2 cellular contexts compared by ENCODE assay signal in the genomic region with DNA sequence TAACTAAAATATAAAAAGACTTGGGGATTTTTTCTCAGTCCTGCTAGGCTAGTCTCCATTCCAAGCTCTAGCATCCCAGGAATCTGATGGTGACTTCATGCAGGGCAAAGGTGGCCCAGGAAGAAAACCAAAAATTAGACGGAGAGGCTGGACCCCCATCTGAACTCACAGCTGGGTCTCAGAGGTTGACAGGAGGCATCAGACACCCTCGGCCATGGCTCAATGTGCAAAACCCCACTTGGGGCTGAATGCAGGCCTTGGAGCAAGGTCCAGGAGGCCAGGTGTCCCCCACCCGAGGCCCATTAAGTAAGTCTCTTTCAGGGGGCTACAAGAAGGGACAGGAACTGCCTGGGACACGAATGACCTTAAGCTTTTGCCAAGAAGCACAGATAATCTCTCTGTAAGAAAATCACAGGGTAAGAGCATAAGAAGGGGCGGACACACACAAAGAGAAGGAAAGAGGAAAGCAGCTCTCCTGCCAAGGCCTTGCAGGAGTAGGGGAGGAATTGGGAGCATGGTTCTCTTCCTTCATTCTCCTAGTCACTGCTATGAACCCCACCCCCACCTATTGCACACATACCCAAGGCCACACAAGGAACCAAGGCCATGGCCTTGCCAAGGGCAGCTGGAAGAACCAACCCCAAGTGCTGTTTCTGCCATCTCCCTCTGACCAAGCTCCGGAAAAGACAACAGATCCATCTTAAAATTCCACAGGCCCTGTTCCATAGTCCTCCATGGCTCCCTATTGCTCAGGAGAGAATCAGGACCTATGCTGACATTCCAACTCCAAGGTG.
TF ChIP-seq lines count a peak whose summit lies in the region.

No MANE protein-coding gene starts in this region.

TF ChIP-seq in IMR-90, 13 proteins besides CTCF, POLR2A, EP300 and RAD21:
- TF ChIP-seq RFX5 (IDR thresholded peaks at IDR 0.05; ENCODE audit: low read depth, low read length) (no peak), MAZ (IDR thresholded peaks at IDR 0.05; ENCODE audit: borderline replicate concordance, low read depth, low read length) (no peak), FOS (IDR thresholded peaks at IDR 0.05; ENCODE audit: low read depth, low read length) (no peak), RCOR1 (IDR thresholded peaks at IDR 0.05; ENCODE audit: insufficient replicate concordance, low read length) (no peak), NFE2L2 (IDR thresholded peaks at IDR 0.05; ENCODE audit: low read depth, low read length) (no peak), SMC3 (IDR thresholded peaks at IDR 0.05; ENCODE audit: low read depth, low read length) (no peak), MXI1 (IDR thresholded peaks at IDR 0.05; ENCODE audit: borderline replicate concordance, low read depth, low read length) (no peak), MAFK (IDR thresholded peaks at IDR 0.05; ENCODE audit: low read depth, low read length) (no peak), BHLHE40 (IDR thresholded peaks at IDR 0.05; ENCODE audit: low read depth, low read length) (no peak), CHD1 (IDR thresholded peaks at IDR 0.05; ENCODE audit: low read depth, low read length) (no peak), CEBPB (IDR thresholded peaks at IDR 0.05; ENCODE audit: low read depth, low read length) (no peak)
- TF ChIP-seq, protein P1, sequence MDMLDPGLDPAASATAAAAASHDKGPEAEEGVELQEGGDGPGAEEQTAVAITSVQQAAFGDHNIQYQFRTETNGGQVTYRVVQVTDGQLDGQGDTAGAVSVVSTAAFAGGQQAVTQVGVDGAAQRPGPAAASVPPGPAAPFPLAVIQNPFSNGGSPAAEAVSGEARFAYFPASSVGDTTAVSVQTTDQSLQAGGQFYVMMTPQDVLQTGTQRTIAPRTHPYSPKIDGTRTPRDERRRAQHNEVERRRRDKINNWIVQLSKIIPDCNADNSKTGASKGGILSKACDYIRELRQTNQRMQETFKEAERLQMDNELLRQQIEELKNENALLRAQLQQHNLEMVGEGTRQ (IDR thresholded peaks at IDR 0.05; ENCODE audit: low read depth, low read length): no peak
- TF ChIP-seq, protein P2, sequence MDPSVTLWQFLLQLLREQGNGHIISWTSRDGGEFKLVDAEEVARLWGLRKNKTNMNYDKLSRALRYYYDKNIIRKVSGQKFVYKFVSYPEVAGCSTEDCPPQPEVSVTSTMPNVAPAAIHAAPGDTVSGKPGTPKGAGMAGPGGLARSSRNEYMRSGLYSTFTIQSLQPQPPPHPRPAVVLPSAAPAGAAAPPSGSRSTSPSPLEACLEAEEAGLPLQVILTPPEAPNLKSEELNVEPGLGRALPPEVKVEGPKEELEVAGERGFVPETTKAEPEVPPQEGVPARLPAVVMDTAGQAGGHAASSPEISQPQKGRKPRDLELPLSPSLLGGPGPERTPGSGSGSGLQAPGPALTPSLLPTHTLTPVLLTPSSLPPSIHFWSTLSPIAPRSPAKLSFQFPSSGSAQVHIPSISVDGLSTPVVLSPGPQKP (IDR thresholded peaks at IDR 0.05; ENCODE audit: borderline replicate concordance, low read depth, low read length): no peak

TF ChIP-seq in GM12878, 131 proteins besides CTCF, POLR2A, EP300 and RAD21:
- TF ChIP-seq, protein P3, sequence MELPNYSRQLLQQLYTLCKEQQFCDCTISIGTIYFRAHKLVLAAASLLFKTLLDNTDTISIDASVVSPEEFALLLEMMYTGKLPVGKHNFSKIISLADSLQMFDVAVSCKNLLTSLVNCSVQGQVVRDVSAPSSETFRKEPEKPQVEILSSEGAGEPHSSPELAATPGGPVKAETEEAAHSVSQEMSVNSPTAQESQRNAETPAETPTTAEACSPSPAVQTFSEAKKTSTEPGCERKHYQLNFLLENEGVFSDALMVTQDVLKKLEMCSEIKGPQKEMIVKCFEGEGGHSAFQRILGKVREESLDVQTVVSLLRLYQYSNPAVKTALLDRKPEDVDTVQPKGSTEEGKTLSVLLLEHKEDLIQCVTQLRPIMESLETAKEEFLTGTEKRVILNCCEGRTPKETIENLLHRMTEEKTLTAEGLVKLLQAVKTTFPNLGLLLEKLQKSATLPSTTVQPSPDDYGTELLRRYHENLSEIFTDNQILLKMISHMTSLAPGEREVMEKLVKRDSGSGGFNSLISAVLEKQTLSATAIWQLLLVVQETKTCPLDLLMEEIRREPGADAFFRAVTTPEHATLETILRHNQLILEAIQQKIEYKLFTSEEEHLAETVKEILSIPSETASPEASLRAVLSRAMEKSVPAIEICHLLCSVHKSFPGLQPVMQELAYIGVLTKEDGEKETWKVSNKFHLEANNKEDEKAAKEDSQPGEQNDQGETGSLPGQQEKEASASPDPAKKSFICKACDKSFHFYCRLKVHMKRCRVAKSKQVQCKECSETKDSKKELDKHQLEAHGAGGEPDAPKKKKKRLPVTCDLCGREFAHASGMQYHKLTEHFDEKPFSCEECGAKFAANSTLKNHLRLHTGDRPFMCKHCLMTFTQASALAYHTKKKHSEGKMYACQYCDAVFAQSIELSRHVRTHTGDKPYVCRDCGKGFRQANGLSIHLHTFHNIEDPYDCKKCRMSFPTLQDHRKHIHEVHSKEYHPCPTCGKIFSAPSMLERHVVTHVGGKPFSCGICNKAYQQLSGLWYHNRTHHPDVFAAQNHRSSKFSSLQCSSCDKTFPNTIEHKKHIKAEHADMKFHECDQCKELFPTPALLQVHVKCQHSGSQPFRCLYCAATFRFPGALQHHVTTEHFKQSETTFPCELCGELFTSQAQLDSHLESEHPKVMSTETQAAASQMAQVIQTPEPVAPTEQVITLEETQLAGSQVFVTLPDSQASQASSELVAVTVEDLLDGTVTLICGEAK (IDR thresholded peaks at IDR 0.05; ENCODE audit: borderline replicate concordance): no peak
- TF ChIP-seq ZZZ3 (IDR thresholded peaks at IDR 0.05; ENCODE audit: control insufficient read depth, insufficient read length, low read depth) (no peak), SMAD5 (IDR thresholded peaks at IDR 0.05; ENCODE audit: low read depth) (no peak), POLR2AphosphoS2 (IDR thresholded peaks at IDR 0.05; ENCODE audit: low read depth, low read length) (no peak), FOXK2 (IDR thresholded peaks at IDR 0.05) (no peak), POU2F2 (IDR thresholded peaks at IDR 0.05; ENCODE audit: borderline replicate concordance, low read depth, low read length) (no peak), KLF5 (IDR thresholded peaks at IDR 0.05; ENCODE audit: partially characterized antibody) (no peak), NR2F1 (conservative IDR thresholded peaks at IDR 0.05) (no peak), YBX1 (IDR thresholded peaks at IDR 0.05) (no peak), SPI1 (IDR thresholded peaks at IDR 0.05; ENCODE audit: borderline replicate concordance, insufficient read depth, low read depth, low read length) (no peak), ZNF24 (IDR thresholded peaks at IDR 0.05) (no peak), MEF2B (IDR thresholded peaks at IDR 0.05; ENCODE audit: partially characterized antibody, poor library complexity, severe bottlenecking) (no peak), SMC3 (IDR thresholded peaks at IDR 0.05; ENCODE audit: borderline replicate concordance, low read length) (no peak), NR2C1 (IDR thresholded peaks at IDR 0.05) (no peak), SMAD1 (IDR thresholded peaks at IDR 0.05; ENCODE audit: low read depth, partially characterized antibody) (no peak), ZNF207 (IDR thresholded peaks at IDR 0.05; ENCODE audit: borderline replicate concordance) (no peak)
- TF ChIP-seq, protein P4, sequence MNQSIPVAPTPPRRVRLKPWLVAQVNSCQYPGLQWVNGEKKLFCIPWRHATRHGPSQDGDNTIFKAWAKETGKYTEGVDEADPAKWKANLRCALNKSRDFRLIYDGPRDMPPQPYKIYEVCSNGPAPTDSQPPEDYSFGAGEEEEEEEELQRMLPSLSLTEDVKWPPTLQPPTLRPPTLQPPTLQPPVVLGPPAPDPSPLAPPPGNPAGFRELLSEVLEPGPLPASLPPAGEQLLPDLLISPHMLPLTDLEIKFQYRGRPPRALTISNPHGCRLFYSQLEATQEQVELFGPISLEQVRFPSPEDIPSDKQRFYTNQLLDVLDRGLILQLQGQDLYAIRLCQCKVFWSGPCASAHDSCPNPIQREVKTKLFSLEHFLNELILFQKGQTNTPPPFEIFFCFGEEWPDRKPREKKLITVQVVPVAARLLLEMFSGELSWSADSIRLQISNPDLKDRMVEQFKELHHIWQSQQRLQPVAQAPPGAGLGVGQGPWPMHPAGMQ (IDR thresholded peaks at IDR 0.05; ENCODE audit: borderline replicate concordance): no peak
